8 cellular contexts compared by ENCODE assay signal in the genomic region with DNA sequence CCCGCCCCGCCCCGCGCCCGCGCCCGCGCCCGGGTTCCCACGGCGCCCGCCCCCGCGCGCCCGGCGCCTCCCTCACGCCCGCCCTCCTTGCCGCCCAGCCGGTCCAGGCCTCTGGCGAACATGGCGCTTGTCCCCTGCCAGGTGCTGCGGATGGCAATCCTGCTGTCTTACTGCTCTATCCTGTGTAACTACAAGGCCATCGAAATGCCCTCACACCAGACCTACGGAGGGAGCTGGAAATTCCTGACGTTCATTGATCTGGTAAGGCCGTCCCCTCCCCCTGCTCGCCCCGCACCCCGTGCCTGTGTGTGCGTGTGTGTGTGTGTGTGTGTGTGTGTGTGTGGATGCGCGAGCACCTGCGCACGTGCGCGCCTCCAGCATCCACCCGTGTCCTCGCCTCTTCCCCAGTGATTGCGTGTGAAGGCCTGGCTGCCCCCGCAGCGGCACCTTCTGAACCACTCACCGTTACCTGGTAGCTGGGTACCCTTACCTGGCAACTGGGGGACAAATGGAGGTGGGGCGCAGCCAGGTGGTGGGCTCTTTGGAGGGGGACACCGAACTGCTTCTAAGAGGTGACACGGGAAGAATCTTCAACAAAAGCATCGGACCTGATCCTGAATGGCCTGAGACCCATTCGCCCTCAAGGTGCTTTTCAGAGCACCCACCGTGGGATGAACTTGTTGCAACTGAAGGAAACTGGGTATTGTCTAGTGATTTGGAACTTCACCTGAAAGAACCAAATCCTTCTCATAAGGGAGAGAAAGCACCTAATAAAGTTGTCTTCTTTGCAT.
DNase-seq lines count a peak whose midpoint lies in the region; ATAC-seq and TF ChIP-seq lines count a peak whose summit lies in the region.

A gene with protein sequence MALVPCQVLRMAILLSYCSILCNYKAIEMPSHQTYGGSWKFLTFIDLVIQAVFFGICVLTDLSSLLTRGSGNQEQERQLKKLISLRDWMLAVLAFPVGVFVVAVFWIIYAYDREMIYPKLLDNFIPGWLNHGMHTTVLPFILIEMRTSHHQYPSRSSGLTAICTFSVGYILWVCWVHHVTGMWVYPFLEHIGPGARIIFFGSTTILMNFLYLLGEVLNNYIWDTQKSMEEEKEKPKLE (plus strand): TSS at position 84 of the 791 bp plus-strand sequence. CDS start 37 bp downstream, at position 121.

- ATAC-seq in GM18502 (IDR thresholded peaks at IDR 0.05; ENCODE audit: poor library complexity, unreplicated experiment), result peak; percentile 73
- peak; percentile 63 for ATAC-seq in HG02571 (IDR thresholded peaks at IDR 0.05; ENCODE audit: unreplicated experiment)

- H3K4me3 ChIP-seq in effector memory CD4-positive, alpha-beta T cell (ENCODE audit: insufficient read depth, low read depth, low read length, poor library complexity, severe bottlenecking), result peak within 1 kb of the TSS; percentile 94
- peak within 1 kb of the TSS; percentile 78 to 80 for H3K4me3 ChIP-seq in mucosa of rectum (ENCODE audit: low read length in 2 of 2)

- TF ChIP-seq CTCF in GM10266 (IDR thresholded peaks at IDR 0.05; ENCODE audit: control insufficient read depth, insufficient read depth, low read depth, missing control alignments), result no peak

- peaks cover 10% of the 10 kb centered on the region for H3K4me1 ChIP-seq in effector memory CD4-positive, alpha-beta T cell (ENCODE audit: control insufficient read depth, insufficient read depth, low read length, poor library complexity, severe bottlenecking)
- peaks cover 11 to 15% of the 10 kb centered on the region in 2 donors for H3K4me1 ChIP-seq in mucosa of rectum (ENCODE audit: control insufficient read depth in 2 of 2, insufficient read depth in 2 of 2, low read length in 2 of 2)

- H3K9ac ChIP-seq in mucosa of rectum (ENCODE audit: low read depth in 1 of 2, low read length in 2 of 2), result peak within 1 kb of the TSS; percentile 73 to 93

- H3K36me3 ChIP-seq in effector memory CD4-positive, alpha-beta T cell (ENCODE audit: control insufficient read depth, insufficient read depth, low read length), result no peaks in the 10 kb centered on the region
- H3K36me3 ChIP-seq in mucosa of rectum (ENCODE audit: control insufficient read depth in 2 of 2, insufficient read depth in 2 of 2, low read length in 2 of 2), result no peaks in the 10 kb centered on the region

- no peaks in the 10 kb centered on the region for H3K9me3 ChIP-seq in effector memory CD4-positive, alpha-beta T cell (ENCODE audit: control insufficient read depth, low read length)
- H3K9me3 ChIP-seq in mucosa of rectum (ENCODE audit: control insufficient read depth in 2 of 2, low read length in 2 of 2), result no peaks in the 10 kb centered on the region

- DNase-seq in NCI-H1105 treated with DMSO at 0.1 percent for 48 hours (lab: John Stamatoyannopoulos, UW) (peak; percentile 52), GM10266 (ENCODE audit: extremely low spot score) (no peak)
- peak; percentile 85 for DNase-seq in activated CD8-positive, alpha-beta memory T cell treated with anti-CD3 and anti-CD28 coated beads for 24 hours
- DNase-seq in effector memory CD4-positive, alpha-beta T cell, result peak; percentile 45 to 62 (median 48)
- peak; percentile 31 for DNase-seq in stimulated activated CD8-positive, alpha-beta memory T cell treated with anti-CD3 and anti-CD28 coated beads, Interleukin-4, amount 100 ng/mL, for 24 hours (ENCODE audit: low read depth)

- no peaks in the 10 kb centered on the region for H3K27me3 ChIP-seq in effector memory CD4-positive, alpha-beta T cell (replicated peaks; ENCODE audit: control insufficient read depth, insufficient read depth, low read length, poor library complexity, severe bottlenecking)
- no peaks in the 10 kb centered on the region for H3K27me3 ChIP-seq in mucosa of rectum (ENCODE audit: control insufficient read depth in 2 of 2, insufficient read depth in 2 of 2, low read length in 2 of 2)

- H3K27ac ChIP-seq in effector memory CD4-positive, alpha-beta T cell (ENCODE audit: insufficient read depth, low read length, poor library complexity, severe bottlenecking), result peak within 1 kb of the TSS; percentile 72
- H3K27ac ChIP-seq in mucosa of rectum (ENCODE audit: low read depth in 2 of 2, low read length in 2 of 2), result peak within 1 kb of the TSS; percentile 85 to 92
